8 cellular contexts compared by ENCODE assay signal in genomic region chr11:93662177-93662575, GRCh38. TPM values are rescaled to one million over a fixed set of nuclear protein-coding genes. Genes with fewer than 3 reads are reported as not detected.
DNase-seq lines count a peak whose midpoint lies in the region; ATAC-seq, FAIRE-seq and TF ChIP-seq lines count a peak whose summit lies in the region.

No MANE protein-coding gene starts in this region.

- TF ChIP-seq POLR2A in K562 (conservative IDR thresholded peaks at IDR 0.05), result no peak

- H3K4me2 ChIP-seq in K562 (ENCODE audit: insufficient read depth, low read length), result peak overlapping the region; percentile 84

- H3K27ac ChIP-seq in ACC112 (ENCODE audit: low read depth, low read length) (peak overlapping the region; percentile 54), HUES48 (ENCODE audit: low read depth, low read length) (peak overlapping the region; percentile 90), K562 (ENCODE audit: extremely low read depth, low read depth, low read length) (peak overlapping the region; percentile 95)

- no peaks in the 10 kb centered on the region for H3K9me3 ChIP-seq in HUES48 (ENCODE audit: control insufficient read depth, insufficient read depth, low read length)
- no peaks in the 10 kb centered on the region; the same call in 1 of the 2 replicates for H3K9me3 ChIP-seq in K562 (replicated peaks; ENCODE audit: control insufficient read depth, insufficient read depth, low read depth, low read length)
- no peaks in the 10 kb centered on the region for H3K9me3 ChIP-seq in mucosa of descending colon

- in situ Hi-C loops in K562 (cut with MboI) (no loop called here), GM13976 (cut with MboI; ENCODE audit: low sequenced_read_pairs, unreplicated experiment) (no loop called here)

- no peak for TF ChIP-seq EP300 in K562 (IDR thresholded peaks at IDR 0.05; ENCODE audit: low read length)

- no peaks in the 10 kb centered on the region for H4K20me1 ChIP-seq in K562 (replicated peaks; ENCODE audit: control insufficient read depth, insufficient read depth, low read length)

- peaks cover 16% of the 10 kb centered on the region for H3K27me3 ChIP-seq in ACC112 (ENCODE audit: insufficient read depth, low read length)
- peaks cover 17% of the 10 kb centered on the region for H3K27me3 ChIP-seq in HUES48 (ENCODE audit: control insufficient read depth, insufficient read depth, low read length)
- peaks cover 2 to 4% of the 10 kb centered on the region in 2 experiments; a peak in 1 of 5 replicates for H3K27me3 ChIP-seq in K562 (ENCODE audit: control insufficient read depth in 2 of 2, insufficient read depth in 2 of 2, low read length in 2 of 2)

- H3K79me2 ChIP-seq in ACC112 (ENCODE audit: control insufficient read depth, insufficient read depth, low read length, unreplicated experiment) (peaks cover 52% of the 10 kb centered on the region), K562 (ENCODE audit: control insufficient read depth, insufficient read depth, low read length) (peaks cover 46% of the 10 kb centered on the region)

- POLR2A ChIA-PET in K562 (lab: Yijun Ruan, JAX), result interaction anchor here (1.0 to 1.4 kb wide), 4 partner anchors 9 to 425 kb away, joined by 3 to 6 read pairs (median 4); partner anchors contain the start of genes C11orf54 and TAF1D

- no peak for FAIRE-seq in K562 (lab: Jason Lieb, UNC)

- no peak for TF ChIP-seq RAD21 in K562 (CRISPR knock-in tag; conservative IDR thresholded peaks at IDR 0.05 in 1 of 2, IDR thresholded peaks at IDR 0.05 in 1 of 2)

- WGBS in K562 (ENCODE audit: insufficient coverage, low coverage, missing lambda C conversion rate), result 0% methylated on average over 4 of the region's 4 CpGs

- no peak for TF ChIP-seq CTCF in K562 (IDR thresholded peaks at IDR 0.05 in 2 of 3, conservative IDR thresholded peaks at IDR 0.05 in 1 of 3; ENCODE audit: insufficient read depth in 2 of 3, low read depth in 1 of 3, low read length in 3 of 3)
- TF ChIP-seq CTCF in mucosa of descending colon (IDR thresholded peaks at IDR 0.05), result no peak
- TF ChIP-seq CTCF in GM13976 (IDR thresholded peaks at IDR 0.05; ENCODE audit: borderline replicate concordance, control extremely low read depth, extremely low read depth, insufficient read depth, missing control alignments), result no peak

- H2AFZ ChIP-seq in ACC112 (ENCODE audit: low read length, unreplicated experiment) (peak overlapping the region; percentile 93), K562 (ENCODE audit: low read depth, low read length) (peak overlapping the region; percentile 99)

- H3K4me3 ChIP-seq in ACC112 (ENCODE audit: low read depth, low read length), result peak overlapping the region; percentile 89
- H3K4me3 ChIP-seq in HUES48 (ENCODE audit: low read depth, low read length), result peak overlapping the region; percentile 99
- peak overlapping the region; percentile 91 for H3K4me3 ChIP-seq in K562
- peak overlapping the region; percentile 76 for H3K4me3 ChIP-seq in mucosa of descending colon

- H3K4me1 ChIP-seq in ACC112 (ENCODE audit: control insufficient read depth, insufficient read depth, low read length, unreplicated experiment), result peaks cover 11% of the 10 kb centered on the region
- H3K4me1 ChIP-seq in HUES48 (ENCODE audit: control insufficient read depth, insufficient read depth, low read length), result no peaks in the 10 kb centered on the region; the same call in 1 of the 2 replicates
- peaks cover 0 to 10% of the 10 kb centered on the region in 2 experiments; a peak in 2 of 5 replicates for H3K4me1 ChIP-seq in K562 (replicated peaks in 1 of 2; ENCODE audit: control insufficient read depth in 2 of 2, insufficient read depth in 2 of 2, low read length in 2 of 2)
- peaks cover 8% of the 10 kb centered on the region for H3K4me1 ChIP-seq in mucosa of descending colon (ENCODE audit: low read depth)

- ATAC-seq in GM18907 (IDR thresholded peaks at IDR 0.05; ENCODE audit: unreplicated experiment) (peak; percentile 6), K562 (peak; percentile 4), mucosa of descending colon (no peak)

- intact Hi-C loops in K562 (cut with micrococcal nuclease) (loop anchor here (5.0 kb wide), 1 partner anchor 120 kb away; the partner anchor contains the start of gene SMCO4), mucosa of descending colon (cut with DNase I, micrococcal nuclease) (no loop called here)

- DNase-seq in K562 (ENCODE audit: extremely low read depth in 1 of 4, low spot score in 3 of 4) (peak in 1 of 4 experiments; percentile 23), mucosa of descending colon (no peak), nucleus accumbens (lab: John Stamatoyannopoulos, UW) (no peak), GM13976 (ENCODE audit: low spot score) (no peak), mucosa of gallbladder (ENCODE audit: low spot score) (no peak)

- peak overlapping the region; percentile 91 for H3K9ac ChIP-seq in HUES48 (ENCODE audit: low read depth, low read length)
- H3K9ac ChIP-seq in K562 (ENCODE audit: insufficient read depth in 1 of 2, low read depth in 2 of 2, low read length in 2 of 2), result peak overlapping the region; percentile 97 to 98

- H3K9me1 ChIP-seq in K562 (ENCODE audit: control insufficient read depth, insufficient read depth, low read length), result no peaks in the 10 kb centered on the region

- no TSS peak for BruUV-seq in K562 (replicated peaks; lab: Mats Ljungman, UMichigan)

- CTCF ChIA-PET in K562 (lab: Yijun Ruan, JAX; ENCODE audit: low intra/inter-chr PET ratio), result no interaction called here

- H3K36me3 ChIP-seq in ACC112 (ENCODE audit: insufficient read depth, low read length), result peaks cover 4% of the 10 kb centered on the region
- H3K36me3 ChIP-seq in HUES48 (ENCODE audit: control insufficient read depth, insufficient read depth, low read length), result peaks cover 10% of the 10 kb centered on the region
- H3K36me3 ChIP-seq in K562 (ENCODE audit: control insufficient read depth, insufficient read depth, low read length), result peaks cover 33% of the 10 kb centered on the region
- H3K36me3 ChIP-seq in mucosa of descending colon (ENCODE audit: low read depth), result no peaks in the 10 kb centered on the region

TF ChIP-seq in K562, 482 proteins besides CTCF, POLR2A, EP300 and RAD21:
- TF ChIP-seq ZNF584 (CRISPR knock-in tag; IDR thresholded peaks at IDR 0.05; ENCODE audit: low read depth) (0 out of 2 replicates have a peak, but pooled peaks have one; percentile 64), ASH1L (IDR thresholded peaks at IDR 0.05; ENCODE audit: borderline replicate concordance, low read depth, partially characterized antibody) (peak; percentile 28), HSF4 (CRISPR knock-in tag; IDR thresholded peaks at IDR 0.05; ENCODE audit: borderline replicate concordance) (no peak)

RNA-seq across cellular contexts. Expression of gene CEP295, which starts 0.7 kb away (rescaled TPM):
- total RNA-seq in K562 (2011; cell fraction: chromatin; rRNA removed; ENCODE audit: low replicate concordance), result 35.3 and 169 TPM in 2 replicates
- total RNA-seq in K562 (2011; cell fraction: nucleolus; rRNA removed), result 21.8 and 36.7 TPM in 2 replicates
- 49.1 and 51.9 TPM in 2 replicates for total RNA-seq in K562 (2011; cell fraction: nucleoplasm; rRNA removed)
- total RNA-seq in K562 (2014; rRNA removed), result 26.5 and 27.1 TPM in 2 replicates
- 41.8 and 47.5 TPM in 2 replicates for total RNA-seq in K562 (2014; rRNA removed; fragmentation: Illumina TruSeq; extraction: Trizol)
- 41.7 and 46.9 TPM in 2 replicates for total RNA-seq in K562 (2015; rRNA removed; fragmentation: Illumina TruSeq; extraction: Trizol)
- 22.1 and 22.2 TPM in 2 replicates for total RNA-seq in K562 (2021)
- 28.5 and 31.5 TPM in 2 replicates for polyA plus RNA-seq in K562 (2011; rRNA removed)
- polyA plus RNA-seq in K562 (2011; cell fraction: cytosol; rRNA removed), result 4.1 and 9.0 TPM in 2 replicates
- polyA plus RNA-seq in K562 (2011; cell fraction: nucleus; rRNA removed), result 38.1 and 51.2 TPM in 2 replicates
- 11.4 and 20.4 TPM in 2 replicates for polyA plus RNA-seq in K562 (2012)
- 24.9 and 30.0 TPM in 2 replicates for polyA plus RNA-seq in K562 (2014; fragmentation: Illumina TruSeq; extraction: Trizol)
- polyA plus RNA-seq in K562 (2014; fragmentation: Nextera tagmentation; extraction: Ambion mirVana), result 10 to 100 TPM in 1 of 2 experiments, 1 to 10 TPM in 1; 6.0 to 10.9 TPM
- 16.3 and 22.8 TPM in 2 replicates for polyA plus RNA-seq in K562 (2014; rRNA removed)
- 92.0 and 110 TPM in 2 replicates for polyA minus RNA-seq in K562 (2011; rRNA and poly(A)+ RNA removed)
- polyA minus RNA-seq in K562 (2011; cell fraction: cytosol; rRNA and poly(A)+ RNA removed), result 26.5 and 28.6 TPM in 2 replicates
- polyA minus RNA-seq in K562 (2011; cell fraction: nucleus; rRNA and poly(A)+ RNA removed), result 90.3 and 177 TPM in 2 replicates
- total RNA-seq in mucosa of descending colon, result 10 to 100 TPM in 2 of 3 donors, 1 to 10 TPM in 1; 9.5 to 11.4 (median 10.2) TPM
- total RNA-seq in mucosa of gallbladder, result 11.1 TPM
